In genomic region chr15:76887280-76888141, GRCh38 we compare ENCODE assay signal across 1 cellular context.
A peak's percentile ranks its signal among the peaks of the same experiment; 100 is the strongest.
TF ChIP-seq lines count a peak whose summit lies in the region.
"Not testable (repeated sequence)": the region's sequence is repeated elsewhere in the genome, so short reads cannot be mapped to it uniquely, and the experiment has no call there.

No MANE protein-coding gene starts in this region.

TF ChIP-seq in HepG2, 621 proteins besides CTCF, POLR2A, EP300 and RAD21:
- TF ChIP-seq, protein P1, sequence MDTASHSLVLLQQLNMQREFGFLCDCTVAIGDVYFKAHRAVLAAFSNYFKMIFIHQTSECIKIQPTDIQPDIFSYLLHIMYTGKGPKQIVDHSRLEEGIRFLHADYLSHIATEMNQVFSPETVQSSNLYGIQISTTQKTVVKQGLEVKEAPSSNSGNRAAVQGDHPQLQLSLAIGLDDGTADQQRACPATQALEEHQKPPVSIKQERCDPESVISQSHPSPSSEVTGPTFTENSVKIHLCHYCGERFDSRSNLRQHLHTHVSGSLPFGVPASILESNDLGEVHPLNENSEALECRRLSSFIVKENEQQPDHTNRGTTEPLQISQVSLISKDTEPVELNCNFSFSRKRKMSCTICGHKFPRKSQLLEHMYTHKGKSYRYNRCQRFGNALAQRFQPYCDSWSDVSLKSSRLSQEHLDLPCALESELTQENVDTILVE (CRISPR knock-in tag; IDR thresholded peaks at IDR 0.05), result 0 out of 2 replicates have a peak, but pooled peaks have one; percentile 22
- TF ChIP-seq NR2F2 (IDR thresholded peaks at IDR 0.05; ENCODE audit: borderline replicate concordance, low read depth) (0 out of 2 replicates have a peak, but pooled peaks have one; percentile 23), CEBPG (CRISPR knock-in tag; IDR thresholded peaks at IDR 0.05) (0 out of 2 replicates have a peak, but pooled peaks have one; percentile 7), FOXA3 (CRISPR knock-in tag; IDR thresholded peaks at IDR 0.05) (0 out of 2 replicates have a peak, but pooled peaks have one; percentile 35), SOX6 (CRISPR knock-in tag; IDR thresholded peaks at IDR 0.05) (peak; percentile 75), KDM2A (CRISPR knock-in tag; IDR thresholded peaks at IDR 0.05; ENCODE audit: borderline replicate concordance, low read depth) (peak; percentile 26; the same call in 1 of the 2 replicates), ZNF782 (CRISPR knock-in tag; IDR thresholded peaks at IDR 0.05; ENCODE audit: borderline replicate concordance) (0 out of 2 replicates have a peak, but pooled peaks have one; percentile 64), THAP9 (CRISPR knock-in tag; IDR thresholded peaks at IDR 0.05; ENCODE audit: borderline replicate concordance) (peak; percentile 74; the same call in 1 of the 2 replicates), ARID5B (CRISPR knock-in tag; IDR thresholded peaks at IDR 0.05) (0 out of 2 replicates have a peak, but pooled peaks have one; percentile 18), ZFX (CRISPR knock-in tag; IDR thresholded peaks at IDR 0.05; ENCODE audit: low read depth) (peak; percentile 59), TBX2 (CRISPR knock-in tag; IDR thresholded peaks at IDR 0.05; ENCODE audit: borderline replicate concordance) (peak; percentile 43; the same call in 1 of the 2 replicates), ZNF501 (CRISPR knock-in tag; IDR thresholded peaks at IDR 0.05) (peak; percentile 37; the same call in 1 of the 2 replicates), NR2F6 (IDR thresholded peaks at IDR 0.05) (peak; percentile 39; the same call in 1 of the 2 replicates), ZNF263 (CRISPR knock-in tag; IDR thresholded peaks at IDR 0.05) (peak; percentile 47; the same call in 1 of the 2 replicates), HOXA3 (CRISPR knock-in tag; IDR thresholded peaks at IDR 0.05) (peak; percentile 16; the same call in 1 of the 2 replicates), POGZ (CRISPR knock-in tag; IDR thresholded peaks at IDR 0.05) (0 out of 2 replicates have a peak, but pooled peaks have one; percentile 26), SALL1 (CRISPR knock-in tag; IDR thresholded peaks at IDR 0.05) (peak; percentile 26; the same call in 1 of the 2 replicates), ZFY (CRISPR knock-in tag; IDR thresholded peaks at IDR 0.05) (peak; percentile 41; the same call in 1 of the 2 replicates), ZNF317 (CRISPR knock-in tag; IDR thresholded peaks at IDR 0.05) (peak; percentile 30; the same call in 1 of the 2 replicates), ZNF205 (CRISPR knock-in tag; IDR thresholded peaks at IDR 0.05) (0 out of 2 replicates have a peak, but pooled peaks have one; percentile 69), BCL6 (CRISPR knock-in tag; IDR thresholded peaks at IDR 0.05) (peak; percentile 56; the same call in 1 of the 2 replicates), ZSCAN22 (CRISPR knock-in tag; IDR thresholded peaks at IDR 0.05) (peak; percentile 89), ZNF331 (CRISPR knock-in tag; IDR thresholded peaks at IDR 0.05) (peak; percentile 4; the same call in 1 of the 2 replicates), FOXA1 (CRISPR knock-in tag; IDR thresholded peaks at IDR 0.05) (peak; percentile 68; the same call in 1 of the 2 replicates), SOX13 (CRISPR knock-in tag; conservative IDR thresholded peaks at IDR 0.05 in 1 of 2, IDR thresholded peaks at IDR 0.05 in 1 of 2) (peak in 1 of 2 experiments; percentile 69; a peak in 2 of 4 replicates), NCOA2 (CRISPR knock-in tag; IDR thresholded peaks at IDR 0.05) (0 out of 2 replicates have a peak, but pooled peaks have one; percentile 21), SKI (IDR thresholded peaks at IDR 0.05; ENCODE audit: partially characterized antibody) (peak; percentile 36), GATAD2A (CRISPR knock-in tag; IDR thresholded peaks at IDR 0.05) (0 out of 2 replicates have a peak, but pooled peaks have one; percentile 18)
- not testable (repeated sequence) for TF ChIP-seq SOX6 (IDR thresholded peaks at IDR 0.05); NR2F6 (CRISPR knock-in tag; IDR thresholded peaks at IDR 0.05); FOXA1 (IDR thresholded peaks at IDR 0.05); SOX13 (IDR thresholded peaks at IDR 0.05)
- TF ChIP-seq, protein P2, sequence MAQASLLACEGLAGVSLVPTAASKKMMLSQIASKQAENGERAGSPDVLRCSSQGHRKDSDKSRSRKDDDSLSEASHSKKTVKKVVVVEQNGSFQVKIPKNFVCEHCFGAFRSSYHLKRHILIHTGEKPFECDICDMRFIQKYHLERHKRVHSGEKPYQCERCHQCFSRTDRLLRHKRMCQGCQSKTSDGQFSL (CRISPR knock-in tag; IDR thresholded peaks at IDR 0.05), result peak; percentile 97
- TF ChIP-seq, protein P3, sequence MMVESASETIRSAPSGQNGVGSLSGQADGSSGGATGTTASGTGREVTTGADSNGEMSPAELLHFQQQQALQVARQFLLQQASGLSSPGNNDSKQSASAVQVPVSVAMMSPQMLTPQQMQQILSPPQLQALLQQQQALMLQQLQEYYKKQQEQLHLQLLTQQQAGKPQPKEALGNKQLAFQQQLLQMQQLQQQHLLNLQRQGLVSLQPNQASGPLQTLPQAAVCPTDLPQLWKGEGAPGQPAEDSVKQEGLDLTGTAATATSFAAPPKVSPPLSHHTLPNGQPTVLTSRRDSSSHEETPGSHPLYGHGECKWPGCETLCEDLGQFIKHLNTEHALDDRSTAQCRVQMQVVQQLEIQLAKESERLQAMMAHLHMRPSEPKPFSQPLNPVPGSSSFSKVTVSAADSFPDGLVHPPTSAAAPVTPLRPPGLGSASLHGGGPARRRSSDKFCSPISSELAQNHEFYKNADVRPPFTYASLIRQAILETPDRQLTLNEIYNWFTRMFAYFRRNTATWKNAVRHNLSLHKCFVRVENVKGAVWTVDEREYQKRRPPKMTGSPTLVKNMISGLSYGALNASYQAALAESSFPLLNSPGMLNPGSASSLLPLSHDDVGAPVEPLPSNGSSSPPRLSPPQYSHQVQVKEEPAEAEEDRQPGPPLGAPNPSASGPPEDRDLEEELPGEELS (CRISPR knock-in tag; IDR thresholded peaks at IDR 0.05), result peak; percentile 38; the same call in 1 of the 2 replicates
- TF ChIP-seq, protein P4, sequence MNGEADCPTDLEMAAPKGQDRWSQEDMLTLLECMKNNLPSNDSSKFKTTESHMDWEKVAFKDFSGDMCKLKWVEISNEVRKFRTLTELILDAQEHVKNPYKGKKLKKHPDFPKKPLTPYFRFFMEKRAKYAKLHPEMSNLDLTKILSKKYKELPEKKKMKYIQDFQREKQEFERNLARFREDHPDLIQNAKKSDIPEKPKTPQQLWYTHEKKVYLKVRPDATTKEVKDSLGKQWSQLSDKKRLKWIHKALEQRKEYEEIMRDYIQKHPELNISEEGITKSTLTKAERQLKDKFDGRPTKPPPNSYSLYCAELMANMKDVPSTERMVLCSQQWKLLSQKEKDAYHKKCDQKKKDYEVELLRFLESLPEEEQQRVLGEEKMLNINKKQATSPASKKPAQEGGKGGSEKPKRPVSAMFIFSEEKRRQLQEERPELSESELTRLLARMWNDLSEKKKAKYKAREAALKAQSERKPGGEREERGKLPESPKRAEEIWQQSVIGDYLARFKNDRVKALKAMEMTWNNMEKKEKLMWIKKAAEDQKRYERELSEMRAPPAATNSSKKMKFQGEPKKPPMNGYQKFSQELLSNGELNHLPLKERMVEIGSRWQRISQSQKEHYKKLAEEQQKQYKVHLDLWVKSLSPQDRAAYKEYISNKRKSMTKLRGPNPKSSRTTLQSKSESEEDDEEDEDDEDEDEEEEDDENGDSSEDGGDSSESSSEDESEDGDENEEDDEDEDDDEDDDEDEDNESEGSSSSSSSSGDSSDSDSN (CRISPR knock-in tag; IDR thresholded peaks at IDR 0.05), result peak; percentile 15; the same call in 1 of the 2 replicates
- TF ChIP-seq, protein P5, sequence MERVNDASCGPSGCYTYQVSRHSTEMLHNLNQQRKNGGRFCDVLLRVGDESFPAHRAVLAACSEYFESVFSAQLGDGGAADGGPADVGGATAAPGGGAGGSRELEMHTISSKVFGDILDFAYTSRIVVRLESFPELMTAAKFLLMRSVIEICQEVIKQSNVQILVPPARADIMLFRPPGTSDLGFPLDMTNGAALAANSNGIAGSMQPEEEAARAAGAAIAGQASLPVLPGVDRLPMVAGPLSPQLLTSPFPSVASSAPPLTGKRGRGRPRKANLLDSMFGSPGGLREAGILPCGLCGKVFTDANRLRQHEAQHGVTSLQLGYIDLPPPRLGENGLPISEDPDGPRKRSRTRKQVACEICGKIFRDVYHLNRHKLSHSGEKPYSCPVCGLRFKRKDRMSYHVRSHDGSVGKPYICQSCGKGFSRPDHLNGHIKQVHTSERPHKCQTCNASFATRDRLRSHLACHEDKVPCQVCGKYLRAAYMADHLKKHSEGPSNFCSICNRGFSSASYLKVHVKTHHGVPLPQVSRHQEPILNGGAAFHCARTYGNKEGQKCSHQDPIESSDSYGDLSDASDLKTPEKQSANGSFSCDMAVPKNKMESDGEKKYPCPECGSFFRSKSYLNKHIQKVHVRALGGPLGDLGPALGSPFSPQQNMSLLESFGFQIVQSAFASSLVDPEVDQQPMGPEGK (CRISPR knock-in tag; IDR thresholded peaks at IDR 0.05), result peak; percentile 71
- TF ChIP-seq, protein P6, sequence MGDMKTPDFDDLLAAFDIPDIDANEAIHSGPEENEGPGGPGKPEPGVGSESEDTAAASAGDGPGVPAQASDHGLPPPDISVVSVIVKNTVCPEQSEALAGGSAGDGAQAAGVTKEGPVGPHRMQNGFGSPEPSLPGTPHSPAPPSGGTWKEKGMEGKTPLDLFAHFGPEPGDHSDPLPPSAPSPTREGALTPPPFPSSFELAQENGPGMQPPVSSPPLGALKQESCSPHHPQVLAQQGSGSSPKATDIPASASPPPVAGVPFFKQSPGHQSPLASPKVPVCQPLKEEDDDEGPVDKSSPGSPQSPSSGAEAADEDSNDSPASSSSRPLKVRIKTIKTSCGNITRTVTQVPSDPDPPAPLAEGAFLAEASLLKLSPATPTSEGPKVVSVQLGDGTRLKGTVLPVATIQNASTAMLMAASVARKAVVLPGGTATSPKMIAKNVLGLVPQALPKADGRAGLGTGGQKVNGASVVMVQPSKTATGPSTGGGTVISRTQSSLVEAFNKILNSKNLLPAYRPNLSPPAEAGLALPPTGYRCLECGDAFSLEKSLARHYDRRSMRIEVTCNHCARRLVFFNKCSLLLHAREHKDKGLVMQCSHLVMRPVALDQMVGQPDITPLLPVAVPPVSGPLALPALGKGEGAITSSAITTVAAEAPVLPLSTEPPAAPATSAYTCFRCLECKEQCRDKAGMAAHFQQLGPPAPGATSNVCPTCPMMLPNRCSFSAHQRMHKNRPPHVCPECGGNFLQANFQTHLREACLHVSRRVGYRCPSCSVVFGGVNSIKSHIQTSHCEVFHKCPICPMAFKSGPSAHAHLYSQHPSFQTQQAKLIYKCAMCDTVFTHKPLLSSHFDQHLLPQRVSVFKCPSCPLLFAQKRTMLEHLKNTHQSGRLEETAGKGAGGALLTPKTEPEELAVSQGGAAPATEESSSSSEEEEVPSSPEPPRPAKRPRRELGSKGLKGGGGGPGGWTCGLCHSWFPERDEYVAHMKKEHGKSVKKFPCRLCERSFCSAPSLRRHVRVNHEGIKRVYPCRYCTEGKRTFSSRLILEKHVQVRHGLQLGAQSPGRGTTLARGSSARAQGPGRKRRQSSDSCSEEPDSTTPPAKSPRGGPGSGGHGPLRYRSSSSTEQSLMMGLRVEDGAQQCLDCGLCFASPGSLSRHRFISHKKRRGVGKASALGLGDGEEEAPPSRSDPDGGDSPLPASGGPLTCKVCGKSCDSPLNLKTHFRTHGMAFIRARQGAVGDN (CRISPR knock-in tag; IDR thresholded peaks at IDR 0.05), result peak; percentile 48
